ENCODE assay signal across 19 cellular contexts in genomic region chr3:143865302-143865701, GRCh38.
"Had no signal": no experiment of that assay in that cellular context is flagged by ENCODE, and none has a peak within 500 bp of the region (broad histone marks: within the 10 kb centered on the region; RNA-seq: fewer than 3 reads in every experiment).

No MANE protein-coding gene starts in this region.

- H2AFZ ChIP-seq: parathyroid adenoma had no signal

- ATAC-seq: effector memory CD8-positive, alpha-beta T cell; lower lobe of right lung; natural killer cell treated with Interleukin-12 subunit alpha and Interleukin-12 subunit beta and Interleukin-15 and Interleukin-18, amount 100 ng/mL, for 72 hours; stimulated activated naive B cell treated with anti-CD40 and anti-IgM and Interleukin-4, amounts not matched to agents 10 μg/mL and 1 μg/mL and 100 μg/mL, for 72 hours; upper lobe of right lung; WTC11 had no signal

- H3K4me3 ChIP-seq: lower lobe of right lung, sigmoid colon, thoracic aorta, upper lobe of right lung had no signal

- H3K36me3 ChIP-seq: lower lobe of right lung, neutrophil, sigmoid colon, thoracic aorta, upper lobe of right lung had no signal

- H3K27me3 Mint-ChIP-seq: activated CD4-positive, alpha-beta memory T cell treated with anti-CD3 and anti-CD28 coated beads for 36 hours had no signal

- H3K27ac Mint-ChIP-seq: activated CD4-positive, alpha-beta memory T cell treated with anti-CD3 and anti-CD28 coated beads for 36 hours; activated naive CD8-positive, alpha-beta T cell; activated T-helper 1 cell treated with anti-CD3 and anti-CD28 coated beads, Interleukin-12 subunit alpha, Interleukin-12 subunit beta, Interleukin-2, Interleukin-4 antibody, amounts not matched to agents 30 ng/mL and 10 ng/mL and 1 ng/mL, durations not matched to agents 14 hours and 24 hours and 36 hours; effector memory CD8-positive, alpha-beta T cell; mesothelial cell of epicardium; natural killer cell treated with Interleukin-12 subunit alpha and Interleukin-12 subunit beta and Interleukin-15 and Interleukin-18, amount 100 ng/mL, for 72 hours; stimulated activated naive B cell treated with anti-CD40 and anti-IgM and Interleukin-4, amounts not matched to agents 10 μg/mL and 1 μg/mL and 100 μg/mL, for 72 hours; T-helper 2 cell treated with Interferon-gamma antibody and Interleukin-4, amounts not matched to agents 5 μg/mL and 100 μg/mL, for 36 hours; WTC11 had no signal

- H3K79me2 ChIP-seq: parathyroid adenoma had no signal

- DNase-seq: activated CD4-positive, alpha-beta memory T cell treated with anti-CD3 and anti-CD28 coated beads for 36 hours; activated CD4-positive, alpha-beta T cell treated with anti-CD3 and anti-CD28 coated beads for 4 hours; activated gamma-delta T cell treated with Interleukin-2 at 50 U/mL for 16 hours; activated T-cell treated with anti-CD3 and anti-CD28 coated beads for 4 hours; amygdala; effector memory CD8-positive, alpha-beta T cell; lower lobe of right lung; sigmoid colon; stimulated activated naive B cell treated with anti-CD40 and anti-IgM and Interleukin-4, amounts not matched to agents 10 μg/mL and 1 μg/mL and 100 μg/mL, for 72 hours; upper lobe of right lung had no signal

- H3K27ac ChIP-seq: lower lobe of right lung, neutrophil, parathyroid adenoma, sigmoid colon, thoracic aorta, upper lobe of right lung had no signal

- H3K27me3 ChIP-seq: neutrophil, sigmoid colon, upper lobe of right lung had no signal

- H3K9me3 ChIP-seq: lower lobe of right lung, neutrophil, sigmoid colon, thoracic aorta, upper lobe of right lung had no signal

- H3K4me3 Mint-ChIP-seq: activated CD4-positive, alpha-beta memory T cell treated with anti-CD3 and anti-CD28 coated beads for 36 hours; activated naive CD8-positive, alpha-beta T cell; activated T-helper 1 cell treated with anti-CD3 and anti-CD28 coated beads, Interleukin-12 subunit alpha, Interleukin-12 subunit beta, Interleukin-2, Interleukin-4 antibody, amounts not matched to agents 30 ng/mL and 10 ng/mL and 1 ng/mL, durations not matched to agents 14 hours and 24 hours and 36 hours; effector memory CD8-positive, alpha-beta T cell; mesothelial cell of epicardium; natural killer cell treated with Interleukin-12 subunit alpha and Interleukin-12 subunit beta and Interleukin-15 and Interleukin-18, amount 100 ng/mL, for 72 hours; stimulated activated naive B cell treated with anti-CD40 and anti-IgM and Interleukin-4, amounts not matched to agents 10 μg/mL and 1 μg/mL and 100 μg/mL, for 72 hours; T-helper 2 cell treated with Interferon-gamma antibody and Interleukin-4, amounts not matched to agents 5 μg/mL and 100 μg/mL, for 36 hours; WTC11 had no signal

- H3K9ac ChIP-seq: parathyroid adenoma had no signal

- H3K4me1 ChIP-seq: lower lobe of right lung, parathyroid adenoma, sigmoid colon, upper lobe of right lung had no signal

- H3K9me3 Mint-ChIP-seq: activated T-helper 1 cell treated with anti-CD3 and anti-CD28 coated beads, Interleukin-12 subunit alpha, Interleukin-12 subunit beta, Interleukin-2, Interleukin-4 antibody, amounts not matched to agents 30 ng/mL and 10 ng/mL and 1 ng/mL, durations not matched to agents 14 hours and 24 hours and 36 hours; effector memory CD8-positive, alpha-beta T cell; mesothelial cell of epicardium; natural killer cell treated with Interleukin-12 subunit alpha and Interleukin-12 subunit beta and Interleukin-15 and Interleukin-18, amount 100 ng/mL, for 72 hours; WTC11 had no signal

- H3K36me3 Mint-ChIP-seq: mesothelial cell of epicardium, WTC11 had no signal
